20 cellular contexts compared by ENCODE assay signal in genomic region chr22:37618072-37618656, GRCh38. TPM values are rescaled to one million over a fixed set of nuclear protein-coding genes. Genes with fewer than 3 reads are reported as not detected.
"Had no signal": no experiment of that assay in that cellular context is flagged by ENCODE, and none has a peak within 500 bp of the region (broad histone marks: within the 10 kb centered on the region; RNA-seq: fewer than 3 reads in every experiment).

No MANE protein-coding gene starts in this region.

- H3K27me3 Mint-ChIP-seq: activated CD4-positive, alpha-beta memory T cell treated with anti-CD3 and anti-CD28 coated beads for 36 hours; activated naive CD8-positive, alpha-beta T cell; progenitor cell of endocrine pancreas had no signal

- H3K4me1 ChIP-seq: right atrium auricular region had no signal

- DNase-seq: activated CD4-positive, alpha-beta memory T cell treated with anti-CD3 and anti-CD28 coated beads for 36 hours; activated CD4-positive, alpha-beta T cell treated with anti-CD3 and anti-CD28 coated beads for 4 hours; activated T-cell treated with anti-CD3 and anti-CD28 coated beads for 4 hours; cortex of kidney; head of caudate nucleus; midbrain; nephron progenitor cell; nucleus accumbens; small intestine; stimulated activated CD4-positive, alpha-beta T cell treated with anti-CD3 and anti-CD28 coated beads, Interleukin-4, amount 100 ng/mL, for 24 hours; stimulated activated naive CD4-positive, alpha-beta T cell; upper lobe of right lung had no signal

- H3K27me3 ChIP-seq: right atrium auricular region, upper lobe of right lung had no signal

- H3K27ac Mint-ChIP-seq: activated CD4-positive, alpha-beta memory T cell treated with anti-CD3 and anti-CD28 coated beads for 36 hours; activated naive CD8-positive, alpha-beta T cell; nephron progenitor cell; progenitor cell of endocrine pancreas had no signal

- H3K4me3 Mint-ChIP-seq: activated CD4-positive, alpha-beta memory T cell treated with anti-CD3 and anti-CD28 coated beads for 36 hours; activated naive CD8-positive, alpha-beta T cell; nephron progenitor cell had no signal

- H3K36me3 Mint-ChIP-seq: activated naive CD8-positive, alpha-beta T cell had no signal

- ATAC-seq: left lobe of liver, upper lobe of right lung had no signal

- H3K4me3 ChIP-seq: lung, right atrium auricular region, upper lobe of right lung had no signal

- FAIRE-seq: bronchial epithelial cell, frontal cortex, keratinocyte, small intestine had no signal

- H3K27ac ChIP-seq: right atrium auricular region, upper lobe of right lung had no signal

- H3K9me3 Mint-ChIP-seq: activated CD4-positive, alpha-beta memory T cell treated with anti-CD3 and anti-CD28 coated beads for 36 hours; nephron progenitor cell had no signal

- H3K9me3 ChIP-seq: right atrium auricular region, upper lobe of right lung had no signal

- H3K4me1 Mint-ChIP-seq: nephron progenitor cell had no signal

RNA-seq across cellular contexts. Expression of gene LGALS2, which starts 38.3 kb away (rescaled TPM):
- total RNA-seq: activated CD4-positive, alpha-beta memory T cell treated with anti-CD3 and anti-CD28 coated beads for 36 hours; bronchial epithelial cell; frontal cortex; right atrium auricular region had no signal
- polyA plus RNA-seq: keratinocyte had no signal
